In the genomic region with DNA sequence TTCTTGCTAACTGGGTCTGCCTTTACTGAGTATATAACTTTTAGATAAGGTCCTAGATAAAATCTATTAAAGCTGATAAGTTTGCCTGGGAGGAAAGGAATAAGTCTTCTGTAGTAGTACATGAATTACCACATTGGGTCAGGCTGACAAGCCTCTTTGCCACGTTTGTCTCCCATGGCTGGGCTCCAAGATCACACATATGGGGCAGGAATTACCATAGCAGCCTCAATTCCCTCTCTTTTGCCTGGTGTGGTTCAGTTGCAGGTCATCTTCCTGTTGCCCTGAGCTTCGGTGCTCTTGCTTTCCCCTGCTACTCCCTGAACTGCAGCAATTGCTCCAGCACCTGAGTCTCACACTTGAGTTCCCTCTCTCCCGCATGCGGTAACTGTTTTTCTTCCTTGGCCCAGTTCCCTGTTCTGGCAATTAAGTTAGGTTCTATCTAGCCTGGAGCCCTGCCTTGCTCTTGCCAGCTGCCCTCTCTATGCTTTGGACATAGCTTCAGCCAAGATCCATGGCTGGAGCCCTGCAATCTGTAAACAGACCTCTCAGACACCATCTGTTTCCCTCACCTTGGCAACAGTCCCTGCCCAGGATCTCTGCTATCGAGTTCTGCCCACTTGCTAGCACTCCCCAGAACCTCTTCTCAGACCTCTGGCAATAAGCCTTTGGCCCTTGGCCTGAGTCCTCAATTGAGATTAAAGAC, we compare ENCODE assay signal across 9 cellular contexts. TPM values are rescaled to one million over a fixed set of nuclear protein-coding genes. Genes with fewer than 3 reads are reported as not detected.
A peak's percentile ranks its signal among the peaks of the same experiment; 100 is the strongest.
DNase-seq lines count a peak whose midpoint lies in the region; ATAC-seq and TF ChIP-seq lines count a peak whose summit lies in the region.
"Had no signal": no experiment of that assay in that cellular context is flagged by ENCODE, and none has a peak within 500 bp of the region (broad histone marks: within the 10 kb centered on the region; RNA-seq: fewer than 3 reads in every experiment).

No MANE protein-coding gene starts in this region.

- DNase-seq in G401 (ENCODE audit: low spot score) (peak; percentile 99), NCI-H69 (lab: John Stamatoyannopoulos, UW) (peak; percentile 99), fibroblast of gingiva (ENCODE audit: low read depth) (peak; percentile 73), pons (ENCODE audit: low spot score) (peak; percentile 21), CD14-positive monocyte (ENCODE audit: low spot score) (no peak)
- DNase-seq in stimulated activated CD4-positive, alpha-beta T cell treated with anti-CD3 and anti-CD28 coated beads, Interleukin-12 subunit alpha, Interleukin-12 subunit beta, amount 100 ng/mL, for 4 hours: no peak
- DNase-seq: activated CD4-positive, alpha-beta memory T cell treated with anti-CD3 and anti-CD28 coated beads for 36 hours had no signal

- H3K36me3 Mint-ChIP-seq in CD14-positive monocyte: no peaks in the 10 kb centered on the region
- H3K36me3 Mint-ChIP-seq: activated CD4-positive, alpha-beta memory T cell treated with anti-CD3 and anti-CD28 coated beads for 36 hours had no signal

- in situ Hi-C loops in G401 (cut with HindIII; ENCODE audit: low sequenced_read_pairs): no loop called here

- ATAC-seq in HG03095 (IDR thresholded peaks at IDR 0.05; ENCODE audit: unreplicated experiment) (no peak), HG03045 (IDR thresholded peaks at IDR 0.05; ENCODE audit: unreplicated experiment) (no peak)

- peaks cover 0 to 3% (median 0%) of the 10 kb centered on the region in 7 donors for H3K9me3 Mint-ChIP-seq in CD14-positive monocyte

- intact Hi-C loops in CD14-positive monocyte (cut with micrococcal nuclease): no loop called here

- H3K4me1 Mint-ChIP-seq in CD14-positive monocyte: peaks cover 5% of the 10 kb centered on the region

- no peak overlapping the region for H3K27ac Mint-ChIP-seq in CD14-positive monocyte
- H3K27ac Mint-ChIP-seq: activated CD4-positive, alpha-beta memory T cell treated with anti-CD3 and anti-CD28 coated beads for 36 hours had no signal

- no peak for TF ChIP-seq CTCF in CD14-positive monocyte (IDR thresholded peaks at IDR 0.05)

- H3K4me3 Mint-ChIP-seq in CD14-positive monocyte: no peak overlapping the region
- H3K4me3 Mint-ChIP-seq: activated CD4-positive, alpha-beta memory T cell treated with anti-CD3 and anti-CD28 coated beads for 36 hours had no signal

- peaks cover 12 to 22% (median 17%) of the 10 kb centered on the region in 3 donors for H3K27me3 Mint-ChIP-seq in CD14-positive monocyte (ENCODE audit: low read depth in 3 of 3)

RNA-seq across cellular contexts. Expression of a gene that starts 5.8 kb away (rescaled TPM):
- 9.5 and 19.2 TPM in 2 replicates for total RNA-seq in G401 (2014; rRNA removed; shearing (Covaris generic))
- polyA plus RNA-seq in CD14-positive monocyte: not detected
- total RNA-seq: activated CD4-positive, alpha-beta memory T cell treated with anti-CD3 and anti-CD28 coated beads for 36 hours had no signal

RNA-seq across cellular contexts. Expression of a gene that starts 8.5 kb away (rescaled TPM):
- 1.8 and 3.9 TPM in 2 replicates for total RNA-seq in G401 (2014; rRNA removed; shearing (Covaris generic))
- polyA plus RNA-seq in CD14-positive monocyte: 1 to 10 TPM; 3.3 to 4.3 TPM

Comparison
In these comparisons a context has a peak if more than half of its experiments do, and no peak if none do; other contexts are left out.
1. DNase-seq: peak in G401 (single experiment), NCI-H69 (single experiment), fibroblast of gingiva (single experiment) and pons (single experiment); none in CD14-positive monocyte (single experiment) and stimulated activated CD4-positive, alpha-beta T cell treated with anti-CD3 and anti-CD28 coated beads, Interleukin-12 subunit alpha, Interleukin-12 subunit beta, amount 100 ng/mL, for 4 hours (single experiment).